Comparison of ENCODE assay signal across 1 cellular context in genomic region chr5:141681295-141681694, GRCh38.
TF ChIP-seq lines count a peak whose summit lies in the region.

No MANE protein-coding gene starts in this region.

TF ChIP-seq in K562, 482 proteins besides CTCF, POLR2A, EP300 and RAD21 (continued from another document):
- TF ChIP-seq FOXO4 (CRISPR knock-in tag; IDR thresholded peaks at IDR 0.05), result no peak
- no peak for TF ChIP-seq NR2F6 (CRISPR knock-in tag; IDR thresholded peaks at IDR 0.05)
- no peak for TF ChIP-seq GABPB1 (CRISPR knock-in tag; IDR thresholded peaks at IDR 0.05)
- no peak for TF ChIP-seq ZNF274 (IDR thresholded peaks at IDR 0.05; ENCODE audit: borderline replicate concordance, low read depth, low read length)
- TF ChIP-seq CEBPB (tag; IDR thresholded peaks at IDR 0.05), result no peak
- TF ChIP-seq HMG20B (CRISPR knock-in tag; IDR thresholded peaks at IDR 0.05), result no peak
- TF ChIP-seq DPF2 (IDR thresholded peaks at IDR 0.05), result peak; percentile 47; the same call in 1 of the 2 replicates
- no peak for TF ChIP-seq ZNF121 (CRISPR knock-in tag; conservative IDR thresholded peaks at IDR 0.05)
- TF ChIP-seq CREB1 (IDR thresholded peaks at IDR 0.05), result no peak
- no peak for TF ChIP-seq CREB1 (CRISPR knock-in tag; IDR thresholded peaks at IDR 0.05)
- TF ChIP-seq MEF2A (IDR thresholded peaks at IDR 0.05; ENCODE audit: control insufficient read depth, low read depth, low read length), result no peak
- TF ChIP-seq NFIC (IDR thresholded peaks at IDR 0.05), result no peak
- peak in 1 of 2 experiments; percentile 43; a peak in 1 of 4 replicates for TF ChIP-seq ARNT (IDR thresholded peaks at IDR 0.05)
- TF ChIP-seq DMBX1 (CRISPR knock-in tag; IDR thresholded peaks at IDR 0.05; ENCODE audit: borderline replicate concordance), result no peak
- TF ChIP-seq ATF3 (IDR thresholded peaks at IDR 0.05), result no peak
- TF ChIP-seq ATF3 (CRISPR knock-in tag; conservative IDR thresholded peaks at IDR 0.05), result no peak
- 0 out of 2 replicates have a peak, but pooled peaks have one; percentile 29 for TF ChIP-seq GABPA (tag; conservative IDR thresholded peaks at IDR 0.05; ENCODE audit: low read depth)
- TF ChIP-seq ZNF280B (CRISPR knock-in tag; IDR thresholded peaks at IDR 0.05), result no peak
- TF ChIP-seq PYGO2 (tag; IDR thresholded peaks at IDR 0.05), result no peak
- peak; percentile 48; the same call in 1 of the 2 replicates for TF ChIP-seq OTX1 (CRISPR knock-in tag; IDR thresholded peaks at IDR 0.05)
- no peak for TF ChIP-seq CTBP1 (IDR thresholded peaks at IDR 0.05; ENCODE audit: borderline replicate concordance)
- no peak for TF ChIP-seq THAP12 (CRISPR knock-in tag; IDR thresholded peaks at IDR 0.05)
- no peak for TF ChIP-seq POLR2G (IDR thresholded peaks at IDR 0.05; ENCODE audit: low read depth, low read length)
- TF ChIP-seq ZNF280A (IDR thresholded peaks at IDR 0.05; ENCODE audit: low read depth, partially characterized antibody), result no peak
- no peak for TF ChIP-seq ZNF77 (CRISPR knock-in tag; IDR thresholded peaks at IDR 0.05)
- no peak for TF ChIP-seq ZNF444 (CRISPR knock-in tag; IDR thresholded peaks at IDR 0.05)
- TF ChIP-seq HDAC1 (IDR thresholded peaks at IDR 0.05), result no peak
- TF ChIP-seq RBFOX2 (IDR thresholded peaks at IDR 0.05; ENCODE audit: low read depth, low read length), result no peak
- no peak for TF ChIP-seq ZNF239 (CRISPR knock-in tag; IDR thresholded peaks at IDR 0.05)
- no peak for TF ChIP-seq ZBTB17 (CRISPR knock-in tag; IDR thresholded peaks at IDR 0.05)
- TF ChIP-seq NR2C1 (IDR thresholded peaks at IDR 0.05), result no peak
- TF ChIP-seq NR2C1 (tag; IDR thresholded peaks at IDR 0.05), result no peak
- no peak for TF ChIP-seq TCF7L2 (IDR thresholded peaks at IDR 0.05; ENCODE audit: low read depth, low read length)
- TF ChIP-seq ZSCAN29 (IDR thresholded peaks at IDR 0.05), result no peak
- no peak for TF ChIP-seq ASH1L (IDR thresholded peaks at IDR 0.05; ENCODE audit: borderline replicate concordance, low read depth, partially characterized antibody)
